9 cellular contexts compared by ENCODE assay signal in the genomic region with DNA sequence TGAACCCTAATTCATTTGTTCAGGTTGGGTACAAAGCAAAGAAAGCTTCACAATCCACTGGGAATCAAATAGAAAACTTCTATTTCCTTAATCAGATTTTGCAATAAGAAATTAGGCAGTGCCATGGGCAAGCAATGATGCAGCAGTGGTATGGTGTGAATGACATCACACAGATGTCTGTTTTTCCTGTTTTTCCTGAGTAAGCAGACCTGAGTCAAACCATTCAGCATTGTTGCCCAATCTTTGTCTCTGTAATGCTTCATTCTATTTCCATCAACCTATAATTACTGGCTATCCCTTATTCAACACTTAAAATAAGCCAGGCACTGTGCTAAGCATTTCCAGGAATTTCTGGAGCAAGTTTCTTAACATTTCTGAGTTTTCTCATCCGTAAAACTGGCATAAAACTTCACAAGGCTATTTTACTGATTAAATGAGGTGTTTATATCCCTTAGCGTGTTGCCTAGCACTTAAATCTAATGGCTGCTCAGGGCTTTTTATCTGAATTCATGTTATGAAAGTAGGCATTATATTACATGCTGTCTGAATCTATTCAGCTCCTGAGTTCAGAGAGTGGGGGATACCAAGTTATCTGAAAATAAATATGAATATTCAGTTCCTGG. TPM values are rescaled to one million over a fixed set of nuclear protein-coding genes. Genes with fewer than 3 reads are reported as not detected.
DNase-seq lines count a peak whose midpoint lies in the region; ATAC-seq, FAIRE-seq and TF ChIP-seq lines count a peak whose summit lies in the region.
"Had no signal": no experiment of that assay in that cellular context is flagged by ENCODE, and none has a peak within 500 bp of the region (broad histone marks: within the 10 kb centered on the region; RNA-seq: fewer than 3 reads in every experiment).

No MANE protein-coding gene starts in this region.

- H3K4me1 ChIP-seq in astrocyte (ENCODE audit: insufficient read depth, low read length) (peaks cover 7% of the 10 kb centered on the region), HepG2 (ENCODE audit: insufficient read depth, low read length) (peaks cover 7% of the 10 kb centered on the region; the same call in 1 of the 2 replicates)

- no peak for TF ChIP-seq EP300 in HepG2 (IDR thresholded peaks at IDR 0.05; ENCODE audit: low read depth in 2 of 2, low read length in 2 of 2)
- TF ChIP-seq EP300 in HepG2 (CRISPR knock-in tag; IDR thresholded peaks at IDR 0.05; ENCODE audit: borderline replicate concordance): no peak

- DNase-seq in AG08396 (ENCODE audit: low spot score) (peak; percentile 53), HT-29 (ENCODE audit: low spot score) (peak; percentile 65), astrocyte (ENCODE audit: low read depth) (no peak), HepG2 (ENCODE audit: low spot score) (no peak), NCI-H1048 (lab: John Stamatoyannopoulos, UW) (no peak), ACHN (no peak), NCI-H1436 treated with DMSO at 0.1 percent for 48 hours (lab: John Stamatoyannopoulos, UW) (no peak)
- DNase-seq: glutamatergic neuron had no signal

- H4K20me1 ChIP-seq in astrocyte (ENCODE audit: insufficient read depth, low read length) (no peaks in the 10 kb centered on the region), HepG2 (ENCODE audit: insufficient read depth, low read length) (no peaks in the 10 kb centered on the region)

- ATAC-seq in HepG2 (no peak), HG03439 (IDR thresholded peaks at IDR 0.05; ENCODE audit: unreplicated experiment) (no peak)

- H3K27me3 Mint-ChIP-seq in astrocyte (ENCODE audit: low read depth, unreplicated experiment): no peaks in the 10 kb centered on the region

- intact Hi-C loops in HepG2 (cut with micrococcal nuclease; ENCODE audit: unreplicated experiment): no loop called here

- FAIRE-seq in astrocyte (lab: Jason Lieb, UNC) (no peak), HepG2 (lab: Jason Lieb, UNC) (no peak)

- no TSS peak for BruUV-seq in HepG2 (replicated peaks; lab: Mats Ljungman, UMichigan)

- no peaks in the 10 kb centered on the region for H3K27me3 ChIP-seq in astrocyte (ENCODE audit: insufficient read depth, low read length)
- H3K27me3 ChIP-seq in HepG2 (ENCODE audit: control insufficient read depth in 1 of 2, insufficient read depth in 2 of 2, low read length in 2 of 2): no peaks in the 10 kb centered on the region

- H3K36me3 ChIP-seq in astrocyte (ENCODE audit: insufficient read depth, low read length) (no peaks in the 10 kb centered on the region), HepG2 (replicated peaks in 1 of 2; ENCODE audit: control insufficient read depth in 1 of 2, insufficient read depth in 2 of 2, low read length in 2 of 2) (no peaks in the 10 kb centered on the region)

- CTCF ChIA-PET in HepG2 (lab: Yijun Ruan, JAX; ENCODE audit: low intra/inter-chr PET ratio, low total read pairs): no interaction called here

- H3K9me3 Mint-ChIP-seq in astrocyte (ENCODE audit: unreplicated experiment): no peaks in the 10 kb centered on the region

- peaks cover 3% of the 10 kb centered on the region for H3K4me1 Mint-ChIP-seq in astrocyte (ENCODE audit: low read depth, unreplicated experiment)

- H3K9me3 ChIP-seq in astrocyte (ENCODE audit: insufficient read depth, low read depth, low read length) (no peaks in the 10 kb centered on the region), HepG2 (ENCODE audit: low read length) (no peaks in the 10 kb centered on the region)

- H3K36me3 Mint-ChIP-seq in astrocyte (ENCODE audit: low read depth, unreplicated experiment): no peaks in the 10 kb centered on the region

- TF ChIP-seq POLR2A in HepG2 (IDR thresholded peaks at IDR 0.05; ENCODE audit: insufficient read depth in 1 of 2, low read depth in 2 of 2, low read length in 2 of 2): no peak

- no peak for TF ChIP-seq RAD21 in HepG2 (CRISPR knock-in tag; IDR thresholded peaks at IDR 0.05)

- H3K4me3 ChIP-seq in astrocyte (ENCODE audit: insufficient read depth, low read depth, low read length) (no peak overlapping the region), HepG2 (replicated peaks in 1 of 3; ENCODE audit: insufficient read depth in 1 of 3, low read depth in 2 of 3, low read length in 3 of 3) (no peak overlapping the region)

- 60% methylated on average over 2 of the region's 2 CpGs for WGBS in HepG2 (ENCODE audit: low lambda C conversion rate)

- POLR2A ChIA-PET in HepG2 (lab: Yijun Ruan, JAX): interaction anchor here (0.9 to 2.8 kb wide), 3 partner anchors 12 to 17 kb away, joined by 3 to 12 read pairs (median 5); a partner anchor contains a TSS

- H3K9ac ChIP-seq in astrocyte (ENCODE audit: low read length) (no peak overlapping the region), HepG2 (ENCODE audit: insufficient read depth, low read depth, low read length) (no peak overlapping the region)

- peak overlapping the region; percentile 41 for H3K27ac Mint-ChIP-seq in astrocyte (ENCODE audit: unreplicated experiment)

- H2AFZ ChIP-seq in astrocyte (ENCODE audit: low read depth, low read length): no peak overlapping the region
- H2AFZ ChIP-seq in HepG2 (ENCODE audit: low read length): no peak overlapping the region

- in situ Hi-C loops in HepG2 (cut with HindIII; ENCODE audit: extremely low pct_ligation_motif_present, low pct_unique_long_range_greater_than_20kb): no loop called here
- in situ Hi-C loops in ACHN (cut with HindIII; ENCODE audit: low pct_ligation_motif_present, low pct_unique_long_range_greater_than_20kb, low sequenced_read_pairs): no loop called here

- H3K4me2 ChIP-seq in astrocyte (ENCODE audit: low read length) (no peak overlapping the region), HepG2 (ENCODE audit: low read depth, low read length) (no peak overlapping the region)

- TF ChIP-seq CTCF in astrocyte (IDR thresholded peaks at IDR 0.05; ENCODE audit: insufficient read depth, low read depth, low read length): no peak
- no peak for TF ChIP-seq CTCF in HepG2 (CRISPR knock-in tag; IDR thresholded peaks at IDR 0.05)

- H3K79me2 ChIP-seq in astrocyte (ENCODE audit: insufficient read depth, low read length) (no peaks in the 10 kb centered on the region), HepG2 (ENCODE audit: insufficient read depth, low read length) (no peaks in the 10 kb centered on the region)

- H3K4me3 Mint-ChIP-seq in astrocyte (ENCODE audit: unreplicated experiment): no peak overlapping the region

- H3K27ac ChIP-seq in astrocyte (ENCODE audit: low read depth, low read length) (no peak overlapping the region), HepG2 (ENCODE audit: extremely low read length, insufficient read depth, low read length) (no peak overlapping the region)

RNA-seq across cellular contexts. Expression of a gene that starts 11.2 kb away (rescaled TPM):
- 11.8 and 12.9 TPM in 2 replicates for total RNA-seq in HT-29 (2014; rRNA removed; shearing (Covaris generic))
- 78.2 and 83.1 TPM in 2 replicates for total RNA-seq in astrocyte
- total RNA-seq in HepG2 (2016; rRNA removed; fragmentation: Illumina TruSeq; extraction: Trizol): 32.6 and 41.1 TPM in 2 replicates
- 7.6 TPM in 2 replicates for total RNA-seq in HepG2 (2016; cell fraction: cytosol; rRNA removed; fragmentation: Illumina TruSeq; extraction: Trizol; ENCODE audit: low read depth)
- total RNA-seq in HepG2 (2016; cell fraction: insoluble cytoplasmic fraction; rRNA removed; fragmentation: Illumina TruSeq; extraction: Trizol): 32.9 and 39.8 TPM in 2 replicates
- 12.8 and 14.5 TPM in 2 replicates for total RNA-seq in HepG2 (2016; cell fraction: membrane; rRNA removed; fragmentation: Illumina TruSeq; extraction: Trizol)
- total RNA-seq in HepG2 (2016; cell fraction: nucleus; rRNA removed; fragmentation: Illumina TruSeq; extraction: Trizol): 30.2 and 32.6 TPM in 2 replicates
- polyA plus RNA-seq in HepG2 (2011; rRNA removed): 25.9 and 27.4 TPM in 2 replicates
- polyA plus RNA-seq in HepG2 (2011; cell fraction: cytosol; rRNA removed): 18.5 and 23.3 TPM in 2 replicates
- 19.5 and 22.8 TPM in 2 replicates for polyA plus RNA-seq in HepG2 (2011; cell fraction: nucleus; rRNA removed)
- polyA plus RNA-seq in HepG2 (2012): 23.1 and 31.4 TPM in 2 replicates
- polyA plus RNA-seq in HepG2 (2016; cell fraction: cytosol; fragmentation: Illumina TruSeq; extraction: Trizol; ENCODE audit: low read depth): 1.5 and 1.6 TPM in 2 replicates
- 33.9 and 36.3 TPM in 2 replicates for polyA plus RNA-seq in HepG2 (2016; cell fraction: insoluble cytoplasmic fraction; fragmentation: Illumina TruSeq; extraction: Trizol; ENCODE audit: low read depth)
- 5.4 and 5.9 TPM in 2 replicates for polyA plus RNA-seq in HepG2 (2016; cell fraction: membrane; fragmentation: Illumina TruSeq; extraction: Trizol; ENCODE audit: low read depth)
- polyA plus RNA-seq in HepG2 (2016; cell fraction: nucleus; fragmentation: Illumina TruSeq; extraction: Trizol; ENCODE audit: insufficient read depth, low read depth): 31.5 and 34.6 TPM in 2 replicates
- 36.3 and 49.0 TPM in 2 replicates for polyA minus RNA-seq in HepG2 (2011; rRNA and poly(A)+ RNA removed; ENCODE audit: low replicate concordance)
- polyA minus RNA-seq in HepG2 (2011; cell fraction: cytosol; rRNA and poly(A)+ RNA removed): 26.2 and 26.9 TPM in 2 replicates
- polyA minus RNA-seq in HepG2 (2011; cell fraction: nucleus; rRNA and poly(A)+ RNA removed): 37.9 and 47.6 TPM in 2 replicates

RNA-seq across cellular contexts. Expression of a gene that starts 15.6 kb away (rescaled TPM):
- total RNA-seq in HT-29 (2014; rRNA removed; shearing (Covaris generic)): 5.5 and 11.9 TPM in 2 replicates
- total RNA-seq in astrocyte (50.6 and 55.8 TPM in 2 replicates), HepG2 (2016; rRNA removed; fragmentation: Illumina TruSeq; extraction: Trizol) (7.6 and 14.5 TPM in 2 replicates)
- total RNA-seq in HepG2 (2016; cell fraction: cytosol; rRNA removed; fragmentation: Illumina TruSeq; extraction: Trizol; ENCODE audit: low read depth): 2.5 and 3.5 TPM in 2 replicates
- total RNA-seq in HepG2 (2016; cell fraction: insoluble cytoplasmic fraction; rRNA removed; fragmentation: Illumina TruSeq; extraction: Trizol): 7.2 and 14.6 TPM in 2 replicates
- total RNA-seq in HepG2 (2016; cell fraction: membrane; rRNA removed; fragmentation: Illumina TruSeq; extraction: Trizol): 6.0 and 6.5 TPM in 2 replicates
- total RNA-seq in HepG2 (2016; cell fraction: nucleus; rRNA removed; fragmentation: Illumina TruSeq; extraction: Trizol): 9.8 and 11.0 TPM in 2 replicates
- polyA plus RNA-seq in HepG2 (2011; rRNA removed): 32.7 and 36.6 TPM in 2 replicates
- polyA plus RNA-seq in HepG2 (2011; cell fraction: cytosol; rRNA removed): 31.0 and 32.2 TPM in 2 replicates
- polyA plus RNA-seq in HepG2 (2011; cell fraction: nucleus; rRNA removed): 53.7 and 60.9 TPM in 2 replicates
- polyA plus RNA-seq in HepG2 (2012): 19.9 and 22.6 TPM in 2 replicates
- 2.8 and 2.9 TPM in 2 replicates for polyA plus RNA-seq in HepG2 (2016; cell fraction: cytosol; fragmentation: Illumina TruSeq; extraction: Trizol; ENCODE audit: low read depth)
- polyA plus RNA-seq in HepG2 (2016; cell fraction: insoluble cytoplasmic fraction; fragmentation: Illumina TruSeq; extraction: Trizol; ENCODE audit: low read depth): 51.1 and 57.2 TPM in 2 replicates
- polyA plus RNA-seq in HepG2 (2016; cell fraction: membrane; fragmentation: Illumina TruSeq; extraction: Trizol; ENCODE audit: low read depth): 9.0 and 9.6 TPM in 2 replicates
- 48.1 and 53.6 TPM in 2 replicates for polyA plus RNA-seq in HepG2 (2016; cell fraction: nucleus; fragmentation: Illumina TruSeq; extraction: Trizol; ENCODE audit: insufficient read depth, low read depth)
- polyA minus RNA-seq in HepG2 (2011; rRNA and poly(A)+ RNA removed; ENCODE audit: low replicate concordance): 15.6 and 54.6 TPM in 2 replicates
- polyA minus RNA-seq in HepG2 (2011; cell fraction: cytosol; rRNA and poly(A)+ RNA removed): 19.7 and 21.8 TPM in 2 replicates
- polyA minus RNA-seq in HepG2 (2011; cell fraction: nucleus; rRNA and poly(A)+ RNA removed): 13.9 and 15.8 TPM in 2 replicates

RNA-seq across cellular contexts. Expression of a gene that starts 17.2 kb away (rescaled TPM):
- 71.9 and 84.7 TPM in 2 replicates for total RNA-seq in HT-29 (2014; rRNA removed; shearing (Covaris generic))
- total RNA-seq in astrocyte (67.0 and 69.4 TPM in 2 replicates), HepG2 (2016; rRNA removed; fragmentation: Illumina TruSeq; extraction: Trizol) (60.8 and 107 TPM in 2 replicates)
- total RNA-seq in HepG2 (2016; cell fraction: cytosol; rRNA removed; fragmentation: Illumina TruSeq; extraction: Trizol; ENCODE audit: low read depth): 27.5 and 27.8 TPM in 2 replicates
- total RNA-seq in HepG2 (2016; cell fraction: insoluble cytoplasmic fraction; rRNA removed; fragmentation: Illumina TruSeq; extraction: Trizol): 63.4 and 105 TPM in 2 replicates
- 52.7 and 55.5 TPM in 2 replicates for total RNA-seq in HepG2 (2016; cell fraction: membrane; rRNA removed; fragmentation: Illumina TruSeq; extraction: Trizol)
- total RNA-seq in HepG2 (2016; cell fraction: nucleus; rRNA removed; fragmentation: Illumina TruSeq; extraction: Trizol): 75.4 and 87.9 TPM in 2 replicates
- 188 and 221 TPM in 2 replicates for polyA plus RNA-seq in HepG2 (2011; rRNA removed)
- 169 and 202 TPM in 2 replicates for polyA plus RNA-seq in HepG2 (2011; cell fraction: cytosol; rRNA removed)
- 588 and 662 TPM in 2 replicates for polyA plus RNA-seq in HepG2 (2011; cell fraction: nucleus; rRNA removed)
- 125 and 170 TPM in 2 replicates for polyA plus RNA-seq in HepG2 (2012)
- 44.3 and 47.9 TPM in 2 replicates for polyA plus RNA-seq in HepG2 (2016; cell fraction: cytosol; fragmentation: Illumina TruSeq; extraction: Trizol; ENCODE audit: low read depth)
- polyA plus RNA-seq in HepG2 (2016; cell fraction: insoluble cytoplasmic fraction; fragmentation: Illumina TruSeq; extraction: Trizol; ENCODE audit: low read depth): 240 and 247 TPM in 2 replicates
- 62.9 and 66.6 TPM in 2 replicates for polyA plus RNA-seq in HepG2 (2016; cell fraction: membrane; fragmentation: Illumina TruSeq; extraction: Trizol; ENCODE audit: low read depth)
- polyA plus RNA-seq in HepG2 (2016; cell fraction: nucleus; fragmentation: Illumina TruSeq; extraction: Trizol; ENCODE audit: insufficient read depth, low read depth): 290 and 311 TPM in 2 replicates
- polyA minus RNA-seq in HepG2 (2011; rRNA and poly(A)+ RNA removed; ENCODE audit: low replicate concordance): 57.0 and 213 TPM in 2 replicates
- polyA minus RNA-seq in HepG2 (2011; cell fraction: cytosol; rRNA and poly(A)+ RNA removed): 80.2 and 80.3 TPM in 2 replicates
- 241 and 244 TPM in 2 replicates for polyA minus RNA-seq in HepG2 (2011; cell fraction: nucleus; rRNA and poly(A)+ RNA removed)

Comparison
In these comparisons a context has a peak if more than half of its experiments do, and no peak if none do; other contexts are left out.
1. DNase-seq: peak in AG08396 (single experiment) and HT-29 (single experiment); none in astrocyte (single experiment), HepG2 (single experiment), NCI-H1048 (single experiment), ACHN (single experiment) and NCI-H1436 treated with DMSO at 0.1 percent for 48 hours (single experiment).